ENCODE assay signal across 9 cellular contexts in genomic region chr9:129596541-129597328, GRCh38. TPM values are rescaled to one million over a fixed set of nuclear protein-coding genes. Genes with fewer than 3 reads are reported as not detected.
A peak's percentile ranks its signal among the peaks of the same experiment; 100 is the strongest.
DNase-seq lines count a peak whose midpoint lies in the region; ATAC-seq, FAIRE-seq and TF ChIP-seq lines count a peak whose summit lies in the region.
"Had no signal": no experiment of that assay in that cellular context is flagged by ENCODE, and none has a peak within 500 bp of the region (broad histone marks: within the 10 kb centered on the region; RNA-seq: fewer than 3 reads in every experiment).

No MANE protein-coding gene starts in this region.

- ATAC-seq in A549 = peak; percentile 78 to 80
- peak; percentile 72 for ATAC-seq in PC-3
- no peak for ATAC-seq in naive B cell (ENCODE audit: low read depth in 2 of 2)
- ATAC-seq in HG03457 (IDR thresholded peaks at IDR 0.05; ENCODE audit: unreplicated experiment) = no peak

- TF ChIP-seq POLR2A in A549 (IDR thresholded peaks at IDR 0.05; ENCODE audit: low read length) = peak; percentile 38

- CTCF ChIA-PET in A549 (lab: Yijun Ruan, JAX) = interaction anchor here (0.6 to 23.2 kb wide), 15 partner anchors 9 to 461 kb away, joined by 3 to 653 read pairs (median 7); partner anchors contain the start of gene ASB6
- CTCF ChIA-PET in PC-3 (lab: Charles Lee) = no interaction called here

- no peak for TF ChIP-seq EP300 in A549 (IDR thresholded peaks at IDR 0.05)

- H4K20me1 ChIP-seq in PC-3 (ENCODE audit: low read length) (no peaks in the 10 kb centered on the region), Karpas-422 (ENCODE audit: insufficient read depth, low read depth, low read length) (no peaks in the 10 kb centered on the region)

- H3K27ac Mint-ChIP-seq in naive B cell (peak overlapping the region in 1 of 6 donors; percentile 32), immature natural killer cell (no peak overlapping the region)

- peak overlapping the region; percentile 40 for H3K4me3 ChIP-seq in A549
- H3K4me3 ChIP-seq in PC-3 (ENCODE audit: low read length) = peak overlapping the region; percentile 62
- peak overlapping the region; percentile 16 for H3K4me3 ChIP-seq in epithelial cell of esophagus (ENCODE audit: low read length)
- no peak overlapping the region for H3K4me3 ChIP-seq in Karpas-422 (ENCODE audit: low read length)

- peaks cover 5 to 17% (median 12%) of the 10 kb centered on the region in 3 donors for H3K4me1 Mint-ChIP-seq in naive B cell
- peaks cover 11 to 17% of the 10 kb centered on the region in 2 donors for H3K4me1 Mint-ChIP-seq in immature natural killer cell

- no peaks in the 10 kb centered on the region for H3K9me2 ChIP-seq in PC-3 (replicated peaks; ENCODE audit: low read length)
- H3K9me2 ChIP-seq in Karpas-422 (replicated peaks; ENCODE audit: insufficient read depth, low read length) = no peaks in the 10 kb centered on the region

- H3K9me3 Mint-ChIP-seq in naive B cell (no peaks in the 10 kb centered on the region), immature natural killer cell (no peaks in the 10 kb centered on the region)

- DNase-seq in A549 (ENCODE audit: low read depth in 1 of 2, low spot score in 1 of 2) (peak; percentile 55 to 81), PC-3 (peak; percentile 25), epithelial cell of esophagus (ENCODE audit: low read depth) (peak; percentile 38), naive B cell (no peak), Karpas-422 (no peak), immature natural killer cell (no peak)
- DNase-seq in activated naive CD4-positive, alpha-beta T cell treated with Interleukin-2 at 50 U/mL for 16 hours = no peak

- no peaks in the 10 kb centered on the region for H3K27me3 ChIP-seq in PC-3 (ENCODE audit: low read length)
- no peaks in the 10 kb centered on the region for H3K27me3 ChIP-seq in Karpas-422 (ENCODE audit: low read length)

- H3K36me3 Mint-ChIP-seq in naive B cell = no peaks in the 10 kb centered on the region
- no peaks in the 10 kb centered on the region for H3K36me3 Mint-ChIP-seq in immature natural killer cell

- no peaks in the 10 kb centered on the region for H3K79me2 ChIP-seq in PC-3 (ENCODE audit: low read length)
- H3K79me2 ChIP-seq in Karpas-422 (ENCODE audit: low read length) = no peaks in the 10 kb centered on the region

- BruUV-seq in PC-3 (replicated peaks; lab: Mats Ljungman, UMichigan) = no TSS peak

- peak overlapping the region in 6 of 8 donors; percentile 17 to 75 (median 43) for H3K4me3 Mint-ChIP-seq in naive B cell
- H3K4me3 Mint-ChIP-seq in immature natural killer cell = peak overlapping the region in 2 of 5 donors; percentile 13 to 63

- H3K27ac ChIP-seq in A549 (peak overlapping the region; percentile 99 to 100), PC-3 (ENCODE audit: low read length) (no peak overlapping the region), Karpas-422 (ENCODE audit: low read length) (no peak overlapping the region)

- H3K4me2 ChIP-seq in A549 (peak overlapping the region; percentile 94), PC-3 (ENCODE audit: low read length) (peak overlapping the region; percentile 86), Karpas-422 (ENCODE audit: low read depth, low read length, poor library complexity, severe bottlenecking) (no peak overlapping the region)

- H3K27me3 Mint-ChIP-seq in naive B cell = peaks cover 28 to 74% (median 67%) of the 10 kb centered on the region in 3 donors
- peaks cover 2 to 12% (median 7%) of the 10 kb centered on the region in 3 donors for H3K27me3 Mint-ChIP-seq in immature natural killer cell (ENCODE audit: low read depth in 3 of 3)

- no peak for TF ChIP-seq CTCF in A549 (IDR thresholded peaks at IDR 0.05)
- TF ChIP-seq CTCF in PC-3 (conservative IDR thresholded peaks at IDR 0.05; ENCODE audit: low read depth, low read length) = no peak
- TF ChIP-seq CTCF in epithelial cell of esophagus (IDR thresholded peaks at IDR 0.05; ENCODE audit: insufficient read depth, low read depth, low read length, missing control alignments) = no peak

- intact Hi-C loops in PC-3 (cut with micrococcal nuclease) = no loop called here

- H2AFZ ChIP-seq in PC-3 (ENCODE audit: low read length) (peak overlapping the region; percentile 50; the same call in 1 of the 2 replicates), Karpas-422 (ENCODE audit: low read length) (no peak overlapping the region)

- no peaks in the 10 kb centered on the region for H3F3A ChIP-seq in PC-3 (ENCODE audit: low read length, unreplicated experiment)

- no peaks in the 10 kb centered on the region for H3K9me3 ChIP-seq in A549
- no peaks in the 10 kb centered on the region for H3K9me3 ChIP-seq in PC-3 (ENCODE audit: low read length)
- H3K9me3 ChIP-seq in Karpas-422 (ENCODE audit: low read length) = no peaks in the 10 kb centered on the region

- H3K4me1 ChIP-seq in A549 (peaks cover 56% of the 10 kb centered on the region), PC-3 (ENCODE audit: insufficient read depth, low read length) (peaks cover 2% of the 10 kb centered on the region; the same call in 1 of the 2 replicates), Karpas-422 (ENCODE audit: low read length) (no peaks in the 10 kb centered on the region)

- H3K36me3 ChIP-seq in PC-3 (ENCODE audit: low read depth, low read length) = no peaks in the 10 kb centered on the region
- H3K36me3 ChIP-seq in Karpas-422 (ENCODE audit: insufficient read depth, low read length) = no peaks in the 10 kb centered on the region

- H3K9ac ChIP-seq in PC-3 (ENCODE audit: low read length) (no peak overlapping the region), Karpas-422 (ENCODE audit: low read length) (no peak overlapping the region)

- POLR2A ChIA-PET in A549 (lab: Yijun Ruan, JAX) (interaction anchor here (0.5 to 2.1 kb wide), 18 partner anchors 9 to 419 kb away, joined by 3 to 21 read pairs (median 4); partner anchors contain the start of gene IER5L), PC-3 (lab: Charles Lee; ENCODE audit: unreplicated experiment) (no interaction called here)

- WGBS in A549 (ENCODE audit: missing lambda C conversion rate) = 48% methylated on average over 23 of the region's 33 CpGs

- FAIRE-seq in A549 (lab: Jason Lieb, UNC) = no peak

- TF ChIP-seq RAD21 in A549 (conservative IDR thresholded peaks at IDR 0.05 in 1 of 2, IDR thresholded peaks at IDR 0.05 in 1 of 2) = no peak

TF ChIP-seq in A549, 52 proteins besides CTCF, POLR2A, EP300 and RAD21 (continues in another document):
- TF ChIP-seq, protein P1, sequence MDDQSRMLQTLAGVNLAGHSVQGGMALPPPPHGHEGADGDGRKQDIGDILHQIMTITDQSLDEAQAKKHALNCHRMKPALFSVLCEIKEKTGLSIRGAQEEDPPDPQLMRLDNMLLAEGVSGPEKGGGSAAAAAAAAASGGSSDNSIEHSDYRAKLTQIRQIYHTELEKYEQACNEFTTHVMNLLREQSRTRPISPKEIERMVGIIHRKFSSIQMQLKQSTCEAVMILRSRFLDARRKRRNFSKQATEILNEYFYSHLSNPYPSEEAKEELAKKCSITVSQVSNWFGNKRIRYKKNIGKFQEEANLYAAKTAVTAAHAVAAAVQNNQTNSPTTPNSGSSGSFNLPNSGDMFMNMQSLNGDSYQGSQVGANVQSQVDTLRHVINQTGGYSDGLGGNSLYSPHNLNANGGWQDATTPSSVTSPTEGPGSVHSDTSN (IDR thresholded peaks at IDR 0.05) = no peak
- TF ChIP-seq MAX (IDR thresholded peaks at IDR 0.05) = peak; percentile 65
- TF ChIP-seq TFCP2L1 (CRISPR knock-in tag; IDR thresholded peaks at IDR 0.05) = no peak
- no peak for TF ChIP-seq EHMT2 (IDR thresholded peaks at IDR 0.05; ENCODE audit: low read depth)
- no peak for TF ChIP-seq MAZ (IDR thresholded peaks at IDR 0.05; ENCODE audit: borderline replicate concordance, low read depth, low read length)
- no peak for TF ChIP-seq HOXB13 (CRISPR knock-in tag; IDR thresholded peaks at IDR 0.05; ENCODE audit: low read depth)
- TF ChIP-seq ESRRA (IDR thresholded peaks at IDR 0.05; ENCODE audit: borderline replicate concordance, low read length) = no peak
- no peak for TF ChIP-seq SMC3 (IDR thresholded peaks at IDR 0.05)
- TF ChIP-seq CBX2 (IDR thresholded peaks at IDR 0.05; ENCODE audit: borderline replicate concordance, low read depth) = no peak
- no peak for TF ChIP-seq FOSL2 (IDR thresholded peaks at IDR 0.05)
- no peak for TF ChIP-seq FOSL2 (CRISPR knock-in tag; IDR thresholded peaks at IDR 0.05)
- no peak for TF ChIP-seq CHD2 (IDR thresholded peaks at IDR 0.05; ENCODE audit: low read length, partially characterized antibody)

RNA-seq across cellular contexts. Expression of gene C9orf50, which starts 24.2 kb away (rescaled TPM):
- polyA plus RNA-seq in A549 (2011; rRNA removed) (0.10 TPM in 1 of 2 replicates, not detected in the other), A549 (2017; fragmentation: RNase III; extraction: RNeasy Plus Mini Kit Qiagen cat#74134 plus additional on column Dnase treatment) (0.05 TPM in 1 of 3 replicates, not detected in the others), naive B cell (ENCODE audit: low read depth in 6 of 6) (not detected), immature natural killer cell (not detected)
- polyA plus RNA-seq in A549 (2012; cell fraction: cytosol; rRNA removed) = 0.08 TPM in 1 of 2 replicates, not detected in the other
- 0.07 TPM in 1 of 2 replicates, not detected in the other for polyA plus RNA-seq in A549 (2012; cell fraction: nucleus; rRNA removed)
- not detected in 2 replicates for polyA minus RNA-seq in A549 (2011; rRNA and poly(A)+ RNA removed)
- not detected in 2 replicates for total RNA-seq in PC-3 (2014; rRNA removed)
- total RNA-seq in Karpas-422 (2014; rRNA removed; shearing (Covaris generic); ENCODE audit: low replicate concordance) = not detected in 2 replicates
- total RNA-seq: T-helper 2 cell treated with Interferon-gamma antibody and Interleukin-4, amounts not matched to agents 100 ng/mL and 5 ng/mL, for 36 hours had no signal

RNA-seq across cellular contexts. Expression of gene NTMT1, which starts 29.2 kb away (rescaled TPM):
- 39.2 and 49.4 TPM in 2 replicates for polyA plus RNA-seq in A549 (2011; rRNA removed)
- 114 and 118 TPM in 2 replicates for polyA plus RNA-seq in A549 (2012; cell fraction: cytosol; rRNA removed)
- polyA plus RNA-seq in A549 (2012; cell fraction: nucleus; rRNA removed) = 71.4 and 87.0 TPM in 2 replicates
- polyA plus RNA-seq in A549 (2017; fragmentation: RNase III; extraction: RNeasy Plus Mini Kit Qiagen cat#74134 plus additional on column Dnase treatment) = 75.8 to 96.4 TPM (median 92.2 TPM) in 3 replicates
- 29.6 and 37.6 TPM in 2 replicates for polyA minus RNA-seq in A549 (2011; rRNA and poly(A)+ RNA removed)
- 50.2 and 60.6 TPM in 2 replicates for total RNA-seq in PC-3 (2014; rRNA removed)
- 10 to 100 TPM; 30.3 to 57.7 (median 35.4) TPM for polyA plus RNA-seq in naive B cell (ENCODE audit: low read depth in 6 of 6)
- total RNA-seq in Karpas-422 (2014; rRNA removed; shearing (Covaris generic); ENCODE audit: low replicate concordance) = 22.4 and 31.1 TPM in 2 replicates
- 10 to 100 TPM; 33.8 to 41.3 (median 35.8) TPM for polyA plus RNA-seq in immature natural killer cell

RNA-seq across cellular contexts. Expression of gene ASB6, which starts 45.2 kb away (rescaled TPM):
- polyA plus RNA-seq in A549 (2011; rRNA removed) = 9.2 and 9.4 TPM in 2 replicates
- polyA plus RNA-seq in A549 (2012; cell fraction: cytosol; rRNA removed) = 19.0 and 23.7 TPM in 2 replicates
- 31.4 and 37.7 TPM in 2 replicates for polyA plus RNA-seq in A549 (2012; cell fraction: nucleus; rRNA removed)
- polyA plus RNA-seq in A549 (2017; fragmentation: RNase III; extraction: RNeasy Plus Mini Kit Qiagen cat#74134 plus additional on column Dnase treatment) = 16.3 to 17.3 TPM (median 16.3 TPM) in 3 replicates
- polyA minus RNA-seq in A549 (2011; rRNA and poly(A)+ RNA removed) = 7.4 and 8.4 TPM in 2 replicates
- 19.1 and 20.8 TPM in 2 replicates for total RNA-seq in PC-3 (2014; rRNA removed)
- polyA plus RNA-seq in naive B cell (ENCODE audit: low read depth in 6 of 6) = 10 to 100 TPM; 13.3 to 23.4 (median 16.5) TPM
- total RNA-seq in Karpas-422 (2014; rRNA removed; shearing (Covaris generic); ENCODE audit: low replicate concordance) = 10.6 and 16.3 TPM in 2 replicates
- polyA plus RNA-seq in immature natural killer cell = 10 to 100 TPM; 13.9 to 26.6 (median 19.9) TPM

Comparison
In these comparisons a context has a peak if more than half of its experiments do, and no peak if none do; other contexts are left out.
1. ATAC-seq: peak in A549 (2 of 2) and PC-3 (single experiment); none in naive B cell (0 of 2) and HG03457 (single experiment).
2. DNase-seq: peak in A549 (2 of 2), PC-3 (single experiment) and epithelial cell of esophagus (single experiment); none in naive B cell (single experiment), Karpas-422 (single experiment), activated naive CD4-positive, alpha-beta T cell treated with Interleukin-2 at 50 U/mL for 16 hours (single experiment) and immature natural killer cell (0 of 3).
3. H3K27ac ChIP-seq: peak in A549 (2 of 2); none in PC-3 (single experiment) and Karpas-422 (single experiment).